Comparison of ENCODE assay signal across 2 cellular contexts in genomic region chr12:25264862-25265261, GRCh38.
TF ChIP-seq lines count a peak whose summit lies in the region.

No MANE protein-coding gene starts in this region.

TF ChIP-seq in GM23338, 12 proteins besides CTCF, POLR2A, EP300 and RAD21 (continued from another document):
- TF ChIP-seq, protein P1, sequence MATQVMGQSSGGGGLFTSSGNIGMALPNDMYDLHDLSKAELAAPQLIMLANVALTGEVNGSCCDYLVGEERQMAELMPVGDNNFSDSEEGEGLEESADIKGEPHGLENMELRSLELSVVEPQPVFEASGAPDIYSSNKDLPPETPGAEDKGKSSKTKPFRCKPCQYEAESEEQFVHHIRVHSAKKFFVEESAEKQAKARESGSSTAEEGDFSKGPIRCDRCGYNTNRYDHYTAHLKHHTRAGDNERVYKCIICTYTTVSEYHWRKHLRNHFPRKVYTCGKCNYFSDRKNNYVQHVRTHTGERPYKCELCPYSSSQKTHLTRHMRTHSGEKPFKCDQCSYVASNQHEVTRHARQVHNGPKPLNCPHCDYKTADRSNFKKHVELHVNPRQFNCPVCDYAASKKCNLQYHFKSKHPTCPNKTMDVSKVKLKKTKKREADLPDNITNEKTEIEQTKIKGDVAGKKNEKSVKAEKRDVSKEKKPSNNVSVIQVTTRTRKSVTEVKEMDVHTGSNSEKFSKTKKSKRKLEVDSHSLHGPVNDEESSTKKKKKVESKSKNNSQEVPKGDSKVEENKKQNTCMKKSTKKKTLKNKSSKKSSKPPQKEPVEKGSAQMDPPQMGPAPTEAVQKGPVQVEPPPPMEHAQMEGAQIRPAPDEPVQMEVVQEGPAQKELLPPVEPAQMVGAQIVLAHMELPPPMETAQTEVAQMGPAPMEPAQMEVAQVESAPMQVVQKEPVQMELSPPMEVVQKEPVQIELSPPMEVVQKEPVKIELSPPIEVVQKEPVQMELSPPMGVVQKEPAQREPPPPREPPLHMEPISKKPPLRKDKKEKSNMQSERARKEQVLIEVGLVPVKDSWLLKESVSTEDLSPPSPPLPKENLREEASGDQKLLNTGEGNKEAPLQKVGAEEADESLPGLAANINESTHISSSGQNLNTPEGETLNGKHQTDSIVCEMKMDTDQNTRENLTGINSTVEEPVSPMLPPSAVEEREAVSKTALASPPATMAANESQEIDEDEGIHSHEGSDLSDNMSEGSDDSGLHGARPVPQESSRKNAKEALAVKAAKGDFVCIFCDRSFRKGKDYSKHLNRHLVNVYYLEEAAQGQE (IDR thresholded peaks at IDR 0.05; ENCODE audit: unreplicated experiment), result no peak
- no peak for TF ChIP-seq JUNB (IDR thresholded peaks at IDR 0.05; ENCODE audit: unreplicated experiment)

TF ChIP-seq in H1, 55 proteins besides CTCF, POLR2A, EP300 and RAD21 (continued from another document):
- TF ChIP-seq, protein P2, sequence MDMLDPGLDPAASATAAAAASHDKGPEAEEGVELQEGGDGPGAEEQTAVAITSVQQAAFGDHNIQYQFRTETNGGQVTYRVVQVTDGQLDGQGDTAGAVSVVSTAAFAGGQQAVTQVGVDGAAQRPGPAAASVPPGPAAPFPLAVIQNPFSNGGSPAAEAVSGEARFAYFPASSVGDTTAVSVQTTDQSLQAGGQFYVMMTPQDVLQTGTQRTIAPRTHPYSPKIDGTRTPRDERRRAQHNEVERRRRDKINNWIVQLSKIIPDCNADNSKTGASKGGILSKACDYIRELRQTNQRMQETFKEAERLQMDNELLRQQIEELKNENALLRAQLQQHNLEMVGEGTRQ (IDR thresholded peaks at IDR 0.05; ENCODE audit: low read length), result no peak
- TF ChIP-seq EZH2 (IDR thresholded peaks at IDR 0.05; ENCODE audit: low read depth, low read length, severe bottlenecking) (no peak), JUN (IDR thresholded peaks at IDR 0.05; ENCODE audit: low read depth, low read length) (no peak), BCL11A (IDR thresholded peaks at IDR 0.05; ENCODE audit: low read depth in 2 of 2, low read length in 2 of 2) (no peak), EGR1 (IDR thresholded peaks at IDR 0.05; ENCODE audit: borderline replicate concordance, low read depth, low read length) (no peak), POLR2AphosphoS5 (IDR thresholded peaks at IDR 0.05; ENCODE audit: low read depth, low read length) (no peak), NANOG (IDR thresholded peaks at IDR 0.05; ENCODE audit: insufficient read depth, low read depth, low read length, poor library complexity, severe bottlenecking) (no peak), CBX5 (IDR thresholded peaks at IDR 0.05; ENCODE audit: low read depth, low read length) (no peak), CTBP2 (IDR thresholded peaks at IDR 0.05; ENCODE audit: borderline replicate concordance, insufficient read depth, insufficient read length, low read length) (no peak), KDM1A (IDR thresholded peaks at IDR 0.05; ENCODE audit: borderline replicate concordance, low read length) (no peak), RXRA (IDR thresholded peaks at IDR 0.05; ENCODE audit: insufficient read depth, low read depth, low read length) (no peak), BACH1 (IDR thresholded peaks at IDR 0.05; ENCODE audit: low read length) (no peak), CEBPB (IDR thresholded peaks at IDR 0.05; ENCODE audit: low read depth, low read length) (no peak), SRF (IDR thresholded peaks at IDR 0.05; ENCODE audit: low read depth, low read length) (no peak), ATF3 (IDR thresholded peaks at IDR 0.05; ENCODE audit: insufficient read depth, low read depth, low read length) (no peak)
TF ChIP-seq in H1: peak in this region for 0.
